In the genomic region with DNA sequence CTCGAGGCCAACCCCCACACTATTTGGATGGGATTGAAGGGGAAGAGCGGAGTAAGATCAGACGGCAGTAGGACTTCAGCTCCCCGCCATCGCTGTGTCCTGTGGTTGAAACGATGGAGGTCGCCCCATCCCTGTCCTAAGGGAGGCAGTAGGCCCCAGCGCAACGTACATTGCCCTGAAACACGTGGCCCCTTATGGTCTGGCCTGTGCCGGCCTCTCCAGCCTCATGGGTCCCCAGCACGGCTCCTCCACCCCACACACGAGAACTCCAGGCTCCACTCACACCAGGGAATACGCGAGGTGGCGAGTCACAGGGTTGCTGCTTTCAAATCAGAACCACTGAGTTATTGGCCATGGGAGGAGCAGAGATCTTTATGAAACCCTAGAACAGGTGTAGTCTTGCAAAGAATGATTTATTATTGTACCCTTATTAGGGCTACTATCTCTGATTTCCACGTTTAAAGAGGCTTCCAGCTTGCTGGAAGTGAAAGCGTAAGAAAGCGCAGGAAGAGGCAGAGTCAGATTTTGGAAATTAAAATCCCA, we compare ENCODE assay signal across 9 cellular contexts. TPM values are rescaled to one million over a fixed set of nuclear protein-coding genes. Genes with fewer than 3 reads are reported as not detected.
DNase-seq lines count a peak whose midpoint lies in the region; ATAC-seq, FAIRE-seq and TF ChIP-seq lines count a peak whose summit lies in the region.
"Had no signal": no experiment of that assay in that cellular context is flagged by ENCODE, and none has a peak within 500 bp of the region (broad histone marks: within the 10 kb centered on the region; RNA-seq: fewer than 3 reads in every experiment).

No MANE protein-coding gene starts in this region.

- dilution Hi-C loops in keratinocyte (cut with MboI; ENCODE audit: extremely low pct_ligation_motif_present, low sequenced_read_pairs), result no loop called here

- H3K4me1 ChIP-seq in ES-I3 (ENCODE audit: insufficient read depth, low read length), result peaks cover 10% of the 10 kb centered on the region; the same call in 1 of the 2 replicates
- H3K4me1 ChIP-seq in keratinocyte (ENCODE audit: control insufficient read depth, extremely low read depth, insufficient read depth, low read length), result peaks cover 17% of the 10 kb centered on the region
- peaks cover 12% of the 10 kb centered on the region for H3K4me1 ChIP-seq in testis

- H3K4me3 ChIP-seq in keratinocyte (ENCODE audit: control insufficient read depth in 2 of 3, extremely low read depth in 1 of 3, insufficient read depth in 2 of 3, low read depth in 1 of 3, low read length in 3 of 3) (peak overlapping the region in 1 of 3 experiments; percentile 30), testis (peak overlapping the region; percentile 63 to 71)

- no peaks in the 10 kb centered on the region for H3K27me3 Mint-ChIP-seq in activated CD8-positive, alpha-beta T cell treated with anti-CD3 and anti-CD28 coated beads for 36 hours

- H3K36me3 ChIP-seq in ES-I3 (ENCODE audit: insufficient read depth, low read length) (no peaks in the 10 kb centered on the region), keratinocyte (ENCODE audit: control insufficient read depth in 2 of 2, extremely low read depth in 1 of 2, insufficient read depth in 2 of 2, low read length in 2 of 2) (peaks cover 1 to 10% of the 10 kb centered on the region in 2 experiments), testis (ENCODE audit: low read depth, missing control alignments) (no peaks in the 10 kb centered on the region)

- DNase-seq in activated CD8-positive, alpha-beta T cell treated with anti-CD3 and anti-CD28 coated beads for 36 hours, result no peak
- no peak for DNase-seq in keratinocyte (ENCODE audit: low read depth, low spot score)
- DNase-seq in testis, result no peak
- no peak for DNase-seq in NCI-H1105 treated with DMSO at 0.1 percent for 48 hours (lab: John Stamatoyannopoulos, UW)
- no peak for DNase-seq in germinal center (ENCODE audit: low spot score)
- no peak for DNase-seq in effector CD4-positive, alpha-beta T cell

- no peaks in the 10 kb centered on the region for H3K9me3 Mint-ChIP-seq in activated CD8-positive, alpha-beta T cell treated with anti-CD3 and anti-CD28 coated beads for 36 hours

- CTCF ChIA-PET in activated CD8-positive, alpha-beta T cell treated with anti-CD3 and anti-CD28 coated beads for 36 hours (lab: Charles Lee), result interaction anchor here (0.8 to 5.5 kb wide), 37 partner anchors 9 to 228 kb away, joined by 3 to 84 read pairs (median 6); a partner anchor contains a TSS

- H3K4me3 Mint-ChIP-seq in activated CD8-positive, alpha-beta T cell treated with anti-CD3 and anti-CD28 coated beads for 36 hours, result no peak overlapping the region

- H4K20me1 ChIP-seq in keratinocyte (ENCODE audit: control insufficient read depth, extremely low read depth, insufficient read depth, low read length), result no peaks in the 10 kb centered on the region

- peak overlapping the region; percentile 46 for H3K4me2 ChIP-seq in keratinocyte (ENCODE audit: control insufficient read depth, extremely low read depth, insufficient read depth, low read depth, low read length)

- peaks cover 36% of the 10 kb centered on the region for H3K4me1 Mint-ChIP-seq in activated CD8-positive, alpha-beta T cell treated with anti-CD3 and anti-CD28 coated beads for 36 hours (ENCODE audit: low read depth)

- peaks cover 30% of the 10 kb centered on the region for H3K36me3 Mint-ChIP-seq in activated CD8-positive, alpha-beta T cell treated with anti-CD3 and anti-CD28 coated beads for 36 hours (ENCODE audit: low read depth)

- POLR2A ChIA-PET in activated CD8-positive, alpha-beta T cell treated with anti-CD3 and anti-CD28 coated beads for 36 hours (lab: Charles Lee), result interaction anchor here (0.6 to 2.5 kb wide), 27 partner anchors 8 to 266 kb away, joined by 3 to 21 read pairs (median 4); a partner anchor contains a TSS

- no peak for FAIRE-seq in keratinocyte (lab: Jason Lieb, UNC)

- peak overlapping the region; percentile 34; the same call in 1 of the 2 replicates for H3K9ac ChIP-seq in ES-I3 (ENCODE audit: low read depth, low read length)
- H3K9ac ChIP-seq in keratinocyte (ENCODE audit: control insufficient read depth, extremely low read depth, insufficient read depth, low read length), result no peak overlapping the region

- no peak overlapping the region for H3K27ac Mint-ChIP-seq in activated CD8-positive, alpha-beta T cell treated with anti-CD3 and anti-CD28 coated beads for 36 hours

- TF ChIP-seq CTCF in activated CD8-positive, alpha-beta T cell treated with anti-CD3 and anti-CD28 coated beads for 36 hours (IDR thresholded peaks at IDR 0.05), result peak; percentile 39
- TF ChIP-seq CTCF in keratinocyte (optimal IDR thresholded peaks at IDR 0.05 in 1 of 3, IDR thresholded peaks at IDR 0.05 in 1 of 3, conservative IDR thresholded peaks at IDR 0.05 in 1 of 3; ENCODE audit: extremely low read depth in 1 of 3, insufficient read depth in 2 of 3, low read length in 3 of 3) (peak in 1 of 3 experiments; percentile 41), testis (IDR thresholded peaks at IDR 0.05) (no peak)

- H3K9me3 ChIP-seq in ES-I3 (ENCODE audit: control insufficient read depth, insufficient read depth, low read length) (no peaks in the 10 kb centered on the region), keratinocyte (ENCODE audit: control insufficient read depth, low read depth, low read length) (no peaks in the 10 kb centered on the region), testis (no peaks in the 10 kb centered on the region)

- H3K9me1 ChIP-seq in keratinocyte (ENCODE audit: control insufficient read depth, extremely low read depth, insufficient read depth, low read length), result no peaks in the 10 kb centered on the region

- no peaks in the 10 kb centered on the region for H3K27me3 ChIP-seq in keratinocyte (ENCODE audit: control insufficient read depth, extremely low read depth, insufficient read depth, low read length)
- H3K27me3 ChIP-seq in testis, result no peaks in the 10 kb centered on the region

- H2AFZ ChIP-seq in keratinocyte (ENCODE audit: control insufficient read depth, low read length), result peak overlapping the region; percentile 45

- 31 to 39% methylated on average over 16 to 19 of the region's 19 CpGs for WGBS in testis, 2 donors

- no peak for TF ChIP-seq POLR2A in testis (IDR thresholded peaks at IDR 0.05)

- H3K27ac ChIP-seq in keratinocyte (ENCODE audit: control insufficient read depth, insufficient read depth, low read length), result no peak overlapping the region
- H3K27ac ChIP-seq in testis, result peak overlapping the region; percentile 48 to 75

- peak; percentile 10 for ATAC-seq in HG02884 (IDR thresholded peaks at IDR 0.05; ENCODE audit: unreplicated experiment)
- peak; percentile 11 for ATAC-seq in activated CD8-positive, alpha-beta T cell treated with anti-CD3 and anti-CD28 coated beads for 36 hours

- peaks cover 27% of the 10 kb centered on the region for H3K79me2 ChIP-seq in keratinocyte (ENCODE audit: control insufficient read depth, insufficient read depth, low read length)

- intact Hi-C loops in activated CD8-positive, alpha-beta T cell treated with anti-CD3 and anti-CD28 coated beads for 36 hours (cut with micrococcal nuclease), result no loop called here
- intact Hi-C loops in testis (cut with DNase I; ENCODE audit: low total_unique reads), result no loop called here

RNA-seq across cellular contexts. Expression of a gene that starts 0.7 kb away (rescaled TPM):
- 100 to 1,000 TPM in 1 of 2 experiments, 10 to 100 TPM in 1; 98.4 to 105 TPM for total RNA-seq in activated CD8-positive, alpha-beta T cell treated with anti-CD3 and anti-CD28 coated beads for 36 hours
- polyA plus RNA-seq in keratinocyte (68.5 to 95.8 TPM (median 88.5 TPM) in 3 replicates), testis (ENCODE audit: insufficient read depth, low read depth, low replicate concordance) (23.6 TPM)
- polyA plus RNA-seq in keratinocyte (2011; ENCODE audit: low read depth), result 6.5 TPM
- polyA plus RNA-seq in keratinocyte (2011; cell fraction: cytosol; rRNA removed), result 88.0 and 93.5 TPM in 2 replicates
- polyA plus RNA-seq in keratinocyte (2011; cell fraction: nucleus; rRNA removed), result 33.2 and 34.7 TPM in 2 replicates
- 35.7 and 81.8 TPM in 2 replicates for polyA plus RNA-seq in keratinocyte (2012; ENCODE audit: low replicate concordance)
- 28.6 to 38.1 TPM (median 28.8 TPM) in 3 replicates for polyA minus RNA-seq in keratinocyte
- polyA minus RNA-seq in keratinocyte (2011; cell fraction: cytosol; rRNA and poly(A)+ RNA removed), result 48.5 TPM
- 6.4 and 8.3 TPM in 2 replicates for polyA minus RNA-seq in keratinocyte (2011; cell fraction: nucleus; rRNA and poly(A)+ RNA removed)
- total RNA-seq in testis, result 10 to 100 TPM; 15.2 to 26.1 TPM

RNA-seq across cellular contexts. Expression of a gene that starts 15.2 kb away (rescaled TPM):
- total RNA-seq in activated CD8-positive, alpha-beta T cell treated with anti-CD3 and anti-CD28 coated beads for 36 hours, result 10 to 100 TPM; 51.8 to 54.0 TPM
- polyA plus RNA-seq in keratinocyte (33.2 to 38.1 TPM (median 36.5 TPM) in 3 replicates), testis (ENCODE audit: insufficient read depth, low read depth, low replicate concordance) (24.7 TPM)
- polyA plus RNA-seq in keratinocyte (2011; ENCODE audit: low read depth), result 19.3 TPM
- 32.8 and 38.9 TPM in 2 replicates for polyA plus RNA-seq in keratinocyte (2011; cell fraction: cytosol; rRNA removed)
- polyA plus RNA-seq in keratinocyte (2011; cell fraction: nucleus; rRNA removed), result 24.1 and 25.4 TPM in 2 replicates
- polyA plus RNA-seq in keratinocyte (2012; ENCODE audit: low replicate concordance), result 28.7 and 34.1 TPM in 2 replicates
- polyA minus RNA-seq in keratinocyte, result 10.1 to 25.9 TPM (median 25.8 TPM) in 3 replicates
- polyA minus RNA-seq in keratinocyte (2011; cell fraction: cytosol; rRNA and poly(A)+ RNA removed), result 26.7 TPM
- polyA minus RNA-seq in keratinocyte (2011; cell fraction: nucleus; rRNA and poly(A)+ RNA removed), result 10.8 and 14.6 TPM in 2 replicates
- total RNA-seq in testis, result 10 to 100 TPM; 17.7 to 19.8 TPM

RNA-seq across cellular contexts. Expression of a gene that starts 23.1 kb away (rescaled TPM):
- 1 to 10 TPM; 5.4 to 6.6 TPM for total RNA-seq in activated CD8-positive, alpha-beta T cell treated with anti-CD3 and anti-CD28 coated beads for 36 hours
- 2.8 to 4.1 TPM (median 4.0 TPM) in 3 replicates for polyA plus RNA-seq in keratinocyte
- polyA plus RNA-seq in keratinocyte (2011; ENCODE audit: low read depth), result 0.59 TPM
- 2.9 and 5.2 TPM in 2 replicates for polyA plus RNA-seq in keratinocyte (2011; cell fraction: cytosol; rRNA removed)
- 2.1 and 4.1 TPM in 2 replicates for polyA plus RNA-seq in keratinocyte (2011; cell fraction: nucleus; rRNA removed)
- 1.7 and 3.3 TPM in 2 replicates for polyA plus RNA-seq in keratinocyte (2012; ENCODE audit: low replicate concordance)
- polyA minus RNA-seq in keratinocyte, result 1.0 to 4.3 TPM (median 3.9 TPM) in 3 replicates
- 6.1 TPM for polyA minus RNA-seq in keratinocyte (2011; cell fraction: cytosol; rRNA and poly(A)+ RNA removed)
- polyA minus RNA-seq in keratinocyte (2011; cell fraction: nucleus; rRNA and poly(A)+ RNA removed), result 1.7 and 2.2 TPM in 2 replicates
- total RNA-seq in testis, result 10 to 100 TPM; 35.6 to 37.2 TPM
- 3.0 TPM for polyA plus RNA-seq in testis (ENCODE audit: insufficient read depth, low read depth, low replicate concordance)

RNA-seq across cellular contexts. Expression of a gene that starts 35.3 kb away (rescaled TPM):
- 10 to 100 TPM; 10.4 to 10.9 TPM for total RNA-seq in activated CD8-positive, alpha-beta T cell treated with anti-CD3 and anti-CD28 coated beads for 36 hours
- polyA plus RNA-seq in keratinocyte, result 3.7 to 4.3 TPM (median 3.7 TPM) in 3 replicates
- polyA plus RNA-seq in keratinocyte (2011; ENCODE audit: low read depth), result 6.7 TPM
- 2.3 and 4.2 TPM in 2 replicates for polyA plus RNA-seq in keratinocyte (2011; cell fraction: cytosol; rRNA removed)
- polyA plus RNA-seq in keratinocyte (2011; cell fraction: nucleus; rRNA removed), result 4.0 and 4.5 TPM in 2 replicates
- 3.7 and 4.9 TPM in 2 replicates for polyA plus RNA-seq in keratinocyte (2012; ENCODE audit: low replicate concordance)
- polyA minus RNA-seq in keratinocyte, result 3.8 to 6.8 TPM (median 4.4 TPM) in 3 replicates
- 5.0 TPM for polyA minus RNA-seq in keratinocyte (2011; cell fraction: cytosol; rRNA and poly(A)+ RNA removed)
- polyA minus RNA-seq in keratinocyte (2011; cell fraction: nucleus; rRNA and poly(A)+ RNA removed), result 2.9 and 3.1 TPM in 2 replicates
- 1 to 10 TPM; 6.5 to 9.0 TPM for total RNA-seq in testis
- polyA plus RNA-seq in testis (ENCODE audit: insufficient read depth, low read depth, low replicate concordance), result 6.3 TPM

RNA-seq across cellular contexts. Expression of a gene that starts 42.0 kb away (rescaled TPM):
- total RNA-seq in activated CD8-positive, alpha-beta T cell treated with anti-CD3 and anti-CD28 coated beads for 36 hours, result 100 to 1,000 TPM; 274 to 285 TPM
- polyA plus RNA-seq in keratinocyte (not detected in 3 replicates), testis (ENCODE audit: insufficient read depth, low read depth, low replicate concordance) (6.7 TPM)
- not detected for polyA plus RNA-seq in keratinocyte (2011; ENCODE audit: low read depth)
- not detected in 2 replicates for polyA plus RNA-seq in keratinocyte (2011; cell fraction: cytosol; rRNA removed)
- polyA plus RNA-seq in keratinocyte (2011; cell fraction: nucleus; rRNA removed), result not detected in 2 replicates
- not detected in 2 replicates for polyA plus RNA-seq in keratinocyte (2012; ENCODE audit: low replicate concordance)
- polyA minus RNA-seq in keratinocyte, result not detected in 3 replicates
- not detected for polyA minus RNA-seq in keratinocyte (2011; cell fraction: cytosol; rRNA and poly(A)+ RNA removed)
- not detected in 2 replicates for polyA minus RNA-seq in keratinocyte (2011; cell fraction: nucleus; rRNA and poly(A)+ RNA removed)
- 1 to 10 TPM; 2.8 to 5.0 TPM for total RNA-seq in testis
- total RNA-seq: myocyte had no signal

Comparison
In these comparisons a context has a peak if more than half of its experiments do, and no peak if none do; other contexts are left out.
1. RNA of a gene that starts 23.1 kb away (total RNA-seq): 35.6 to 37.2 TPM in testis; 5.4 to 6.6 TPM in activated CD8-positive, alpha-beta T cell treated with anti-CD3 and anti-CD28 coated beads for 36 hours; every median in the first group is over 4 times any median in the second.